Comparison of ENCODE assay signal across 1 cellular context in genomic region chr3:105933871-105934270, GRCh38.
TF ChIP-seq lines count a peak whose summit lies in the region.

No MANE protein-coding gene starts in this region.

TF ChIP-seq in GM12878, 131 proteins besides CTCF, POLR2A, EP300 and RAD21 (continued from another document):
- TF ChIP-seq ZNF592 (IDR thresholded peaks at IDR 0.05) (no peak), GATAD2B (conservative IDR thresholded peaks at IDR 0.05; ENCODE audit: low read depth) (no peak), ZNF217 (IDR thresholded peaks at IDR 0.05) (no peak), ELK1 (IDR thresholded peaks at IDR 0.05; ENCODE audit: low read depth, low read length) (no peak), SKIL (IDR thresholded peaks at IDR 0.05; ENCODE audit: low read depth, poor library complexity, severe bottlenecking) (no peak), BRCA1 (IDR thresholded peaks at IDR 0.05; ENCODE audit: low read depth, low read length) (no peak), KLF5 (IDR thresholded peaks at IDR 0.05; ENCODE audit: partially characterized antibody) (no peak)
